Comparison of ENCODE assay signal across 6 cellular contexts in genomic region chr3:7498722-7499121, GRCh38.
"Had no signal": no experiment of that assay in that cellular context is flagged by ENCODE, and none has a peak within 500 bp of the region (broad histone marks: within the 10 kb centered on the region; RNA-seq: fewer than 3 reads in every experiment).

No MANE protein-coding gene starts in this region.

- FAIRE-seq: H1, H54, HTR-8/SVneo had no signal

- DNase-seq: H9, HCEC 1CT had no signal

- H2AFZ ChIP-seq: GM23338 had no signal

- ATAC-seq: GM23338 had no signal

- H3K4me2 ChIP-seq: GM23338 had no signal

- H3K4me3 ChIP-seq: GM23338 had no signal
